In genomic region chr17:44848961-44849489, GRCh38 we compare ENCODE assay signal across 2 cellular contexts.
TF ChIP-seq lines count a peak whose summit lies in the region.

No MANE protein-coding gene starts in this region.

TF ChIP-seq in GM23338, 12 proteins besides CTCF, POLR2A, EP300 and RAD21:
- no peak for TF ChIP-seq POLR2AphosphoS5 (IDR thresholded peaks at IDR 0.05; ENCODE audit: low read depth)
- TF ChIP-seq CREB1 (CRISPR knock-in tag; IDR thresholded peaks at IDR 0.05; ENCODE audit: low read depth), result no peak
- TF ChIP-seq NANOG (IDR thresholded peaks at IDR 0.05; ENCODE audit: borderline replicate concordance), result no peak
- TF ChIP-seq REST (IDR thresholded peaks at IDR 0.05; ENCODE audit: unreplicated experiment), result no peak
- TF ChIP-seq EZH2phosphoT487 (IDR thresholded peaks at IDR 0.05; ENCODE audit: unreplicated experiment), result no peak
- no peak for TF ChIP-seq ETS1 (IDR thresholded peaks at IDR 0.05)
- TF ChIP-seq ZNF331 (CRISPR knock-in tag; IDR thresholded peaks at IDR 0.05; ENCODE audit: low read depth), result no peak
- TF ChIP-seq JUNB (IDR thresholded peaks at IDR 0.05; ENCODE audit: unreplicated experiment), result no peak
- no peak for TF ChIP-seq EZH2 (IDR thresholded peaks at IDR 0.05; ENCODE audit: low read depth, unreplicated experiment)
- no peak for TF ChIP-seq ZNF114 (CRISPR knock-in tag; IDR thresholded peaks at IDR 0.05)

TF ChIP-seq in K562, 482 proteins besides CTCF, POLR2A, EP300 and RAD21:
- peak; percentile 50; the same call in 1 of the 2 replicates for TF ChIP-seq POLR2AphosphoS5 (IDR thresholded peaks at IDR 0.05; ENCODE audit: control insufficient read depth, insufficient read depth, low read depth, low read length)
- no peak for TF ChIP-seq HDAC8 (tag; IDR thresholded peaks at IDR 0.05)
- no peak for TF ChIP-seq ETV6 (IDR thresholded peaks at IDR 0.05; ENCODE audit: borderline replicate concordance in 1 of 2, low read depth in 2 of 2, low read length in 1 of 2)
- no peak for TF ChIP-seq ETV6 (CRISPR knock-in tag; IDR thresholded peaks at IDR 0.05; ENCODE audit: borderline replicate concordance)
- TF ChIP-seq MAX (CRISPR knock-in tag; IDR thresholded peaks at IDR 0.05), result no peak
- TF ChIP-seq COPS2 (conservative IDR thresholded peaks at IDR 0.05), result no peak
- no peak for TF ChIP-seq TFAP4 (CRISPR knock-in tag; IDR thresholded peaks at IDR 0.05; ENCODE audit: borderline replicate concordance)
